ENCODE assay signal across 1 cellular context in the genomic region with DNA sequence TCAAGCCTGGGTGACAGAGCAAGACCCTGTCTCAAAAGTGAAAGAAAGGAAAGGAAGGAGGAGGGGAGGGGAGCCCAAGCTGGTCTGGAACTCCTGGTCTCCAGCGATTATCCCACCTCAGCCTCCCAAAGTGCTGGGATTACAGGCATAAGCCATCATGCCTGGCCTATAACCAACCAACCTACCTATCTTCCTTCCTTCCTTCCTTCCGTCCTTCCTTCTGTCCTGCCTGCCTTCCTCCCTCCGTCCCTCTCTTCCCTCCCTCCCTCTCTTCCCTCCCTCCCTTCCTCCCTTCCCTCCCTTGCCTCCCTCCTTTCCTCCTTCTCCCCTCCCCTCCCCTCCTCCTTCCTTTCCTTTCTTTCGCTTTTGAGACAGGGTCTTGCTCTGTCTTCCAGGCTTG.
TF ChIP-seq lines count a peak whose summit lies in the region.

No MANE protein-coding gene starts in this region.

TF ChIP-seq in HEK293, 187 proteins besides CTCF, POLR2A, EP300 and RAD21:
- TF ChIP-seq, protein P1, sequence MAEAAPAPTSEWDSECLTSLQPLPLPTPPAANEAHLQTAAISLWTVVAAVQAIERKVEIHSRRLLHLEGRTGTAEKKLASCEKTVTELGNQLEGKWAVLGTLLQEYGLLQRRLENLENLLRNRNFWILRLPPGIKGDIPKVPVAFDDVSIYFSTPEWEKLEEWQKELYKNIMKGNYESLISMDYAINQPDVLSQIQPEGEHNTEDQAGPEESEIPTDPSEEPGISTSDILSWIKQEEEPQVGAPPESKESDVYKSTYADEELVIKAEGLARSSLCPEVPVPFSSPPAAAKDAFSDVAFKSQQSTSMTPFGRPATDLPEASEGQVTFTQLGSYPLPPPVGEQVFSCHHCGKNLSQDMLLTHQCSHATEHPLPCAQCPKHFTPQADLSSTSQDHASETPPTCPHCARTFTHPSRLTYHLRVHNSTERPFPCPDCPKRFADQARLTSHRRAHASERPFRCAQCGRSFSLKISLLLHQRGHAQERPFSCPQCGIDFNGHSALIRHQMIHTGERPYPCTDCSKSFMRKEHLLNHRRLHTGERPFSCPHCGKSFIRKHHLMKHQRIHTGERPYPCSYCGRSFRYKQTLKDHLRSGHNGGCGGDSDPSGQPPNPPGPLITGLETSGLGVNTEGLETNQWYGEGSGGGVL (tag by site-specific recombination; IDR thresholded peaks at IDR 0.05): peak; percentile 24; the same call in 1 of the 2 replicates
- peak; percentile 73 for TF ChIP-seq ZNF366 (tag by site-specific recombination; conservative IDR thresholded peaks at IDR 0.05)
- no peak for TF ChIP-seq ZNF571 (tag by site-specific recombination; IDR thresholded peaks at IDR 0.05)
- TF ChIP-seq ZNF624 (tag by site-specific recombination; IDR thresholded peaks at IDR 0.05): no peak
